In genomic region chr19:33381101-33381500, GRCh38 we compare ENCODE assay signal across 1 cellular context.
TF ChIP-seq lines count a peak whose summit lies in the region.

No MANE protein-coding gene starts in this region.

TF ChIP-seq in GM12878, 131 proteins besides CTCF, POLR2A, EP300 and RAD21 (continued from another document):
- TF ChIP-seq MTA2 (IDR thresholded peaks at IDR 0.05; ENCODE audit: low read depth) (no peak), STAT3 (IDR thresholded peaks at IDR 0.05; ENCODE audit: low read depth, low read length) (no peak), IRF5 (IDR thresholded peaks at IDR 0.05; ENCODE audit: borderline replicate concordance) (no peak), LARP7 (IDR thresholded peaks at IDR 0.05) (no peak), ZBTB4 (CRISPR knock-in tag; IDR thresholded peaks at IDR 0.05) (no peak), CREB1 (IDR thresholded peaks at IDR 0.05; ENCODE audit: low read depth) (no peak), PML (IDR thresholded peaks at IDR 0.05; ENCODE audit: low read length) (no peak), ZNF622 (IDR thresholded peaks at IDR 0.05) (no peak), HSF1 (IDR thresholded peaks at IDR 0.05; ENCODE audit: low read depth, low read length) (no peak), STAT1 (conservative IDR thresholded peaks at IDR 0.05) (no peak), CREM (IDR thresholded peaks at IDR 0.05; ENCODE audit: low read depth) (no peak)
